In genomic region chr3:128879125-128879969, GRCh38 we compare ENCODE assay signal across 8 cellular contexts. TPM values are rescaled to one million over a fixed set of nuclear protein-coding genes. Genes with fewer than 3 reads are reported as not detected.
DNase-seq lines count a peak whose midpoint lies in the region; ATAC-seq and TF ChIP-seq lines count a peak whose summit lies in the region.

Gene ACAD9, plus strand, starts transcription at chr3:128879620. Its CDS starts 72 bp downstream, at chr3:128879692.

- CTCF ChIA-PET in GM10248 (lab: Yijun Ruan, JAX) = interaction anchor here (0.7 to 3.8 kb wide), 7 partner anchors 12 to 262 kb away, joined by 3 to 14 read pairs (median 6); no protein-coding TSS in a partner anchor

- no peaks in the 10 kb centered on the region for H3K9me3 ChIP-seq in testis

- H3K27me3 Mint-ChIP-seq in activated naive CD8-positive, alpha-beta T cell = no peaks in the 10 kb centered on the region

- DNase-seq in GM10248 (ENCODE audit: extremely low spot score) = peak; percentile 100
- peak; percentile 99 for DNase-seq in NCI-H1105 (lab: John Stamatoyannopoulos, UW)
- peak; percentile 97 for DNase-seq in SKM-1 treated with dmso at 0.1 percent for 144 hours (lab: John Stamatoyannopoulos, UW; ENCODE audit: unreplicated experiment)
- peak; percentile 98 for DNase-seq in glomerular visceral epithelial cell (ENCODE audit: extremely low spot score)
- DNase-seq in omental fat pad (ENCODE audit: low spot score) = peak; percentile 90
- peak; percentile 97 for DNase-seq in testis

- ATAC-seq in HG02623 (IDR thresholded peaks at IDR 0.05; ENCODE audit: unreplicated experiment) (peak; percentile 87), omental fat pad (ENCODE audit: low FRiP score) (peak; percentile 97)

- H3K27ac ChIP-seq in testis = peak within 1 kb of the TSS; percentile 90 to 96

- POLR2A ChIA-PET in GM10248 (lab: Yijun Ruan, JAX) = interaction anchor here (0.6 to 1.5 kb wide), 3 partner anchors 11 to 199 kb away, joined by 3 to 4 read pairs (median 3); no protein-coding TSS in a partner anchor

- H3K4me1 ChIP-seq in testis = peaks cover 25% of the 10 kb centered on the region

- intact Hi-C loops in testis (cut with DNase I; ENCODE audit: low total_unique reads) = no loop called here

- H3K36me3 Mint-ChIP-seq in activated naive CD8-positive, alpha-beta T cell = peaks cover 7% of the 10 kb centered on the region

- peak within 1 kb of the TSS; percentile 96 for H3K4me3 Mint-ChIP-seq in activated naive CD8-positive, alpha-beta T cell

- H3K27ac Mint-ChIP-seq in activated naive CD8-positive, alpha-beta T cell = peak within 1 kb of the TSS; percentile 97

- 0% methylated on average over 30 to 34 of the region's 65 CpGs for WGBS in testis, 2 donors

- no peaks in the 10 kb centered on the region for H3K27me3 ChIP-seq in testis

- TF ChIP-seq CTCF in GM10248 (IDR thresholded peaks at IDR 0.05; ENCODE audit: control extremely low read depth, extremely low read depth, low read depth, missing control alignments) = no peak
- no peak for TF ChIP-seq CTCF in omental fat pad (IDR thresholded peaks at IDR 0.05)
- peak in 2 of 3 experiments; percentile 31 to 44 for TF ChIP-seq CTCF in testis (IDR thresholded peaks at IDR 0.05)

- H3K9me3 Mint-ChIP-seq in activated naive CD8-positive, alpha-beta T cell (ENCODE audit: low read depth) = no peaks in the 10 kb centered on the region

- H3K4me1 Mint-ChIP-seq in activated naive CD8-positive, alpha-beta T cell (ENCODE audit: low read depth) = peaks cover 67% of the 10 kb centered on the region

- H3K36me3 ChIP-seq in testis (ENCODE audit: low read depth, missing control alignments) = no peaks in the 10 kb centered on the region

- H3K4me3 ChIP-seq in testis = peak within 1 kb of the TSS; percentile 85 to 89

- peak; percentile 78 for TF ChIP-seq POLR2A in testis (IDR thresholded peaks at IDR 0.05)

RNA-seq across cellular contexts. Expression of gene ACAD9, which starts in this region (rescaled TPM):
- total RNA-seq in omental fat pad (10 to 100 TPM; 36.2 to 48.9 (median 46.8) TPM), testis (10 to 100 TPM; 80.4 to 80.6 TPM)
- 49.5 TPM for polyA plus RNA-seq in testis (ENCODE audit: insufficient read depth, low read depth, low replicate concordance)

Comparison
In these comparisons a context has a peak if more than half of its experiments do, and no peak if none do; other contexts are left out.
1. Peak in every context shown above with its lines: DNase-seq, ATAC-seq, H3K4me3 ChIP-seq and H3K27ac ChIP-seq.
2. CTCF ChIP-seq: peak in testis (2 of 3); none in GM10248 (single experiment) and omental fat pad (0 of 3).